ENCODE assay signal across 1 cellular context in the genomic region with DNA sequence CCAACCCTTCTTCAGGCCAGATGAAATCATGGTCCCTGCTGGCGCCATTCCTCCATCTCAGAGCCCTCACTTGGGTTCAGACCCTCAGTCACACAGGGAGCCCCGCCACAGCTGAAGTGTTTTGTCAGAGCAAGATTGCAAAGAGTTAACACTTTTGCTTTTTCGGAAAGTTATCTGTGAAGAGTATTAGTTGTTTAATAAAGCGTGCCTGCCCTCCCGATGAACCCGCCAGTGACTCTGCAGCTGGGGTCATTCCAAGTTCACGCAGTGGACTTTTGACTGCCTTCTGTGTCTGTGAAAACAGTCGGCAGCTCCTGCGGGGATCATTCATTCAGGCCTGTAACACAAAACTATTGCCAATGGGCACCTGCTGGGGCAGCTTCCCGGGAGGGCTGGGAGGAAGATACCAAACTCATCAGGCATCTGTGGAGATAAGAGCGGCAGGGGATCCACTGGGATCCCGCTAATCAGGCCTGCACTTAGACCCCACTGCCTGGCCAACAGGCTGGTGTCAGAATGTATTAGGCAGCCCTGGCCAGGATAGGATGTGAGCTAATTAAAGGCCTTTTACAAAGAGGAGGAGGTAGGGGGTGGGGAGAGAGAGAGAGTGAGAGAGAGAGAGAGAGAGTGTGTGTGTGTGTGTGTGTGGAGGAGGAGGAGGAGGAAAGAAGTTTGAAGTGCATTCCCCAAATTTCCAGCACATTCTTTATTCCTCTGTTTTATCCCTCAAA.
A peak's percentile ranks its signal among the peaks of the same experiment; 100 is the strongest.
TF ChIP-seq lines count a peak whose summit lies in the region.

No MANE protein-coding gene starts in this region.

TF ChIP-seq in K562, 482 proteins besides CTCF, POLR2A, EP300 and RAD21 (continued from another document and continues in another):
- TF ChIP-seq ELK1 (CRISPR knock-in tag; IDR thresholded peaks at IDR 0.05) (no peak), KLF13 (tag; IDR thresholded peaks at IDR 0.05; ENCODE audit: borderline replicate concordance, low read depth) (no peak), ZNF609 (CRISPR knock-in tag; IDR thresholded peaks at IDR 0.05; ENCODE audit: borderline replicate concordance) (no peak), ERF (CRISPR knock-in tag; IDR thresholded peaks at IDR 0.05) (no peak), KAT8 (IDR thresholded peaks at IDR 0.05; ENCODE audit: low read depth) (no peak), ATF7 (IDR thresholded peaks at IDR 0.05) (0 out of 2 replicates have a peak, but pooled peaks have one; percentile 8), MLX (CRISPR knock-in tag; conservative IDR thresholded peaks at IDR 0.05) (no peak), ARNT (IDR thresholded peaks at IDR 0.05) (peak; percentile 75 to 95; a peak in 3 of 4 replicates), ZNF436 (CRISPR knock-in tag; IDR thresholded peaks at IDR 0.05) (no peak), HDAC1 (IDR thresholded peaks at IDR 0.05) (peak; percentile 90 to 94; a peak in 3 of 4 replicates), ZNF717 (CRISPR knock-in tag; IDR thresholded peaks at IDR 0.05) (no peak; the same call in 1 of the 2 replicates), ETS2 (tag; IDR thresholded peaks at IDR 0.05; ENCODE audit: borderline replicate concordance, poor library complexity, severe bottlenecking) (no peak), RBM39 (optimal IDR thresholded peaks at IDR 0.05; ENCODE audit: low read depth, low read length) (peak; percentile 20), RBFOX2 (IDR thresholded peaks at IDR 0.05; ENCODE audit: low read depth, low read length) (no peak), EGR1 (conservative IDR thresholded peaks at IDR 0.05) (peak; percentile 93), MTA1 (IDR thresholded peaks at IDR 0.05; ENCODE audit: borderline replicate concordance) (peak; percentile 91), ZNF408 (CRISPR knock-in tag; IDR thresholded peaks at IDR 0.05; ENCODE audit: low read depth) (no peak), ZNF316 (IDR thresholded peaks at IDR 0.05) (no peak), NUFIP1 (IDR thresholded peaks at IDR 0.05; ENCODE audit: partially characterized antibody) (peak; percentile 76), NBN (IDR thresholded peaks at IDR 0.05; ENCODE audit: low read depth) (peak; percentile 94), POLR2AphosphoS2 (IDR thresholded peaks at IDR 0.05; ENCODE audit: low read length) (no peak), ETV6 (IDR thresholded peaks at IDR 0.05; ENCODE audit: borderline replicate concordance in 1 of 2, low read depth in 2 of 2, low read length in 1 of 2) (no peak), ETV6 (CRISPR knock-in tag; IDR thresholded peaks at IDR 0.05; ENCODE audit: borderline replicate concordance) (no peak), ZNF41 (CRISPR knock-in tag; conservative IDR thresholded peaks at IDR 0.05) (no peak), ZNF217 (CRISPR knock-in tag; IDR thresholded peaks at IDR 0.05) (no peak), SRSF3 (IDR thresholded peaks at IDR 0.05; ENCODE audit: insufficient read depth, low read length) (no peak), RBBP5 (IDR thresholded peaks at IDR 0.05; ENCODE audit: borderline replicate concordance, insufficient read depth, low read length, poor library complexity, severe bottlenecking) (peak; percentile 73)
- TF ChIP-seq, protein P1, sequence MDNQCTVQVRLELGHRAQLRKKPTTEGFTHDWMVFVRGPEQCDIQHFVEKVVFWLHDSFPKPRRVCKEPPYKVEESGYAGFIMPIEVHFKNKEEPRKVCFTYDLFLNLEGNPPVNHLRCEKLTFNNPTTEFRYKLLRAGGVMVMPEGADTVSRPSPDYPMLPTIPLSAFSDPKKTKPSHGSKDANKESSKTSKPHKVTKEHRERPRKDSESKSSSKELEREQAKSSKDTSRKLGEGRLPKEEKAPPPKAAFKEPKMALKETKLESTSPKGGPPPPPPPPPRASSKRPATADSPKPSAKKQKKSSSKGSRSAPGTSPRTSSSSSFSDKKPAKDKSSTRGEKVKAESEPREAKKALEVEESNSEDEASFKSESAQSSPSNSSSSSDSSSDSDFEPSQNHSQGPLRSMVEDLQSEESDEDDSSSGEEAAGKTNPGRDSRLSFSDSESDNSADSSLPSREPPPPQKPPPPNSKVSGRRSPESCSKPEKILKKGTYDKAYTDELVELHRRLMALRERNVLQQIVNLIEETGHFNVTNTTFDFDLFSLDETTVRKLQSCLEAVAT (IDR thresholded peaks at IDR 0.05): peak; percentile 95 to 98
- TF ChIP-seq, protein P2, sequence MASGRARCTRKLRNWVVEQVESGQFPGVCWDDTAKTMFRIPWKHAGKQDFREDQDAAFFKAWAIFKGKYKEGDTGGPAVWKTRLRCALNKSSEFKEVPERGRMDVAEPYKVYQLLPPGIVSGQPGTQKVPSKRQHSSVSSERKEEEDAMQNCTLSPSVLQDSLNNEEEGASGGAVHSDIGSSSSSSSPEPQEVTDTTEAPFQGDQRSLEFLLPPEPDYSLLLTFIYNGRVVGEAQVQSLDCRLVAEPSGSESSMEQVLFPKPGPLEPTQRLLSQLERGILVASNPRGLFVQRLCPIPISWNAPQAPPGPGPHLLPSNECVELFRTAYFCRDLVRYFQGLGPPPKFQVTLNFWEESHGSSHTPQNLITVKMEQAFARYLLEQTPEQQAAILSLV (tag; IDR thresholded peaks at IDR 0.05): 0 out of 2 replicates have a peak, but pooled peaks have one; percentile 4
- TF ChIP-seq, protein P3, sequence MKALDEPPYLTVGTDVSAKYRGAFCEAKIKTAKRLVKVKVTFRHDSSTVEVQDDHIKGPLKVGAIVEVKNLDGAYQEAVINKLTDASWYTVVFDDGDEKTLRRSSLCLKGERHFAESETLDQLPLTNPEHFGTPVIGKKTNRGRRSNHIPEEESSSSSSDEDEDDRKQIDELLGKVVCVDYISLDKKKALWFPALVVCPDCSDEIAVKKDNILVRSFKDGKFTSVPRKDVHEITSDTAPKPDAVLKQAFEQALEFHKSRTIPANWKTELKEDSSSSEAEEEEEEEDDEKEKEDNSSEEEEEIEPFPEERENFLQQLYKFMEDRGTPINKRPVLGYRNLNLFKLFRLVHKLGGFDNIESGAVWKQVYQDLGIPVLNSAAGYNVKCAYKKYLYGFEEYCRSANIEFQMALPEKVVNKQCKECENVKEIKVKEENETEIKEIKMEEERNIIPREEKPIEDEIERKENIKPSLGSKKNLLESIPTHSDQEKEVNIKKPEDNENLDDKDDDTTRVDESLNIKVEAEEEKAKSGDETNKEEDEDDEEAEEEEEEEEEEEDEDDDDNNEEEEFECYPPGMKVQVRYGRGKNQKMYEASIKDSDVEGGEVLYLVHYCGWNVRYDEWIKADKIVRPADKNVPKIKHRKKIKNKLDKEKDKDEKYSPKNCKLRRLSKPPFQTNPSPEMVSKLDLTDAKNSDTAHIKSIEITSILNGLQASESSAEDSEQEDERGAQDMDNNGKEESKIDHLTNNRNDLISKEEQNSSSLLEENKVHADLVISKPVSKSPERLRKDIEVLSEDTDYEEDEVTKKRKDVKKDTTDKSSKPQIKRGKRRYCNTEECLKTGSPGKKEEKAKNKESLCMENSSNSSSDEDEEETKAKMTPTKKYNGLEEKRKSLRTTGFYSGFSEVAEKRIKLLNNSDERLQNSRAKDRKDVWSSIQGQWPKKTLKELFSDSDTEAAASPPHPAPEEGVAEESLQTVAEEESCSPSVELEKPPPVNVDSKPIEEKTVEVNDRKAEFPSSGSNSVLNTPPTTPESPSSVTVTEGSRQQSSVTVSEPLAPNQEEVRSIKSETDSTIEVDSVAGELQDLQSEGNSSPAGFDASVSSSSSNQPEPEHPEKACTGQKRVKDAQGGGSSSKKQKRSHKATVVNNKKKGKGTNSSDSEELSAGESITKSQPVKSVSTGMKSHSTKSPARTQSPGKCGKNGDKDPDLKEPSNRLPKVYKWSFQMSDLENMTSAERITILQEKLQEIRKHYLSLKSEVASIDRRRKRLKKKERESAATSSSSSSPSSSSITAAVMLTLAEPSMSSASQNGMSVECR (CRISPR knock-in tag; IDR thresholded peaks at IDR 0.05): no peak
- TF ChIP-seq, protein P4, sequence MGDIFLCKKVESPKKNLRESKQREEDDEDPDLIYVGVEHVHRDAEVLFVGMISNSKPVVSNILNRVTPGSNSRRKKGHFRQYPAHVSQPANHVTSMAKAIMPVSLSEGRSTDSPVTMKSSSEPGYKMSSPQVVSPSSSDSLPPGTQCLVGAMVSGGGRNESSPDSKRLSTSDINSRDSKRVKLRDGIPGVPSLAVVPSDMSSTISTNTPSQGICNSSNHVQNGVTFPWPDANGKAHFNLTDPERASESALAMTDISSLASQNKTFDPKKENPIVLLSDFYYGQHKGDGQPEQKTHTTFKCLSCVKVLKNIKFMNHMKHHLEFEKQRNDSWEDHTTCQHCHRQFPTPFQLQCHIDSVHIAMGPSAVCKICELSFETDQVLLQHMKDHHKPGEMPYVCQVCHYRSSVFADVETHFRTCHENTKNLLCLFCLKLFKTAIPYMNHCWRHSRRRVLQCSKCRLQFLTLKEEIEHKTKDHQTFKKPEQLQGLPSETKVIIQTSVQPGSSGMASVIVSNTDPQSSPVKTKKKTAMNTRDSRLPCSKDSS (IDR thresholded peaks at IDR 0.05; ENCODE audit: low read depth, partially characterized antibody): no peak
- TF ChIP-seq, protein P5, sequence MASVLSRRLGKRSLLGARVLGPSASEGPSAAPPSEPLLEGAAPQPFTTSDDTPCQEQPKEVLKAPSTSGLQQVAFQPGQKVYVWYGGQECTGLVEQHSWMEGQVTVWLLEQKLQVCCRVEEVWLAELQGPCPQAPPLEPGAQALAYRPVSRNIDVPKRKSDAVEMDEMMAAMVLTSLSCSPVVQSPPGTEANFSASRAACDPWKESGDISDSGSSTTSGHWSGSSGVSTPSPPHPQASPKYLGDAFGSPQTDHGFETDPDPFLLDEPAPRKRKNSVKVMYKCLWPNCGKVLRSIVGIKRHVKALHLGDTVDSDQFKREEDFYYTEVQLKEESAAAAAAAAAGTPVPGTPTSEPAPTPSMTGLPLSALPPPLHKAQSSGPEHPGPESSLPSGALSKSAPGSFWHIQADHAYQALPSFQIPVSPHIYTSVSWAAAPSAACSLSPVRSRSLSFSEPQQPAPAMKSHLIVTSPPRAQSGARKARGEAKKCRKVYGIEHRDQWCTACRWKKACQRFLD (CRISPR knock-in tag; IDR thresholded peaks at IDR 0.05): peak; percentile 90
- TF ChIP-seq, protein P6, sequence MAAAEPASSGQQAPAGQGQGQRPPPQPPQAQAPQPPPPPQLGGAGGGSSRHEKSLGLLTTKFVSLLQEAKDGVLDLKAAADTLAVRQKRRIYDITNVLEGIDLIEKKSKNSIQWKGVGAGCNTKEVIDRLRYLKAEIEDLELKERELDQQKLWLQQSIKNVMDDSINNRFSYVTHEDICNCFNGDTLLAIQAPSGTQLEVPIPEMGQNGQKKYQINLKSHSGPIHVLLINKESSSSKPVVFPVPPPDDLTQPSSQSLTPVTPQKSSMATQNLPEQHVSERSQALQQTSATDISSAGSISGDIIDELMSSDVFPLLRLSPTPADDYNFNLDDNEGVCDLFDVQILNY (CRISPR knock-in tag; IDR thresholded peaks at IDR 0.05): no peak
- TF ChIP-seq, protein P7, sequence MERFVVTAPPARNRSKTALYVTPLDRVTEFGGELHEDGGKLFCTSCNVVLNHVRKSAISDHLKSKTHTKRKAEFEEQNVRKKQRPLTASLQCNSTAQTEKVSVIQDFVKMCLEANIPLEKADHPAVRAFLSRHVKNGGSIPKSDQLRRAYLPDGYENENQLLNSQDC (CRISPR knock-in tag; IDR thresholded peaks at IDR 0.05): peak; percentile 76; the same call in 1 of the 2 replicates
- TF ChIP-seq, protein P8, sequence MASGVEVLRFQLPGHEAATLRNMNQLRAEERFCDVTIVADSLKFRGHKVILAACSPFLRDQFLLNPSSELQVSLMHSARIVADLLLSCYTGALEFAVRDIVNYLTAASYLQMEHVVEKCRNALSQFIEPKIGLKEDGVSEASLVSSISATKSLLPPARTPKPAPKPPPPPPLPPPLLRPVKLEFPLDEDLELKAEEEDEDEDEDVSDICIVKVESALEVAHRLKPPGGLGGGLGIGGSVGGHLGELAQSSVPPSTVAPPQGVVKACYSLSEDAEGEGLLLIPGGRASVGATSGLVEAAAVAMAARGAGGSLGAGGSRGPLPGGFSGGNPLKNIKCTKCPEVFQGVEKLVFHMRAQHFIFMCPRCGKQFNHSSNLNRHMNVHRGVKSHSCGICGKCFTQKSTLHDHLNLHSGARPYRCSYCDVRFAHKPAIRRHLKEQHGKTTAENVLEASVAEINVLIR (CRISPR knock-in tag; IDR thresholded peaks at IDR 0.05): no peak
